Comparison of ENCODE assay signal across 8 cellular contexts in genomic region chr2:47402805-47403691, GRCh38. TPM values are rescaled to one million over a fixed set of nuclear protein-coding genes. Genes with fewer than 3 reads are reported as not detected.
A peak's percentile ranks its signal among the peaks of the same experiment; 100 is the strongest.
DNase-seq lines count a peak whose midpoint lies in the region; ATAC-seq and TF ChIP-seq lines count a peak whose summit lies in the region.

MSH2 (plus strand) TSS chr2:47403156; CDS start chr2:47403192, 36 bp downstream.

- peaks cover 30% of the 10 kb centered on the region for H3K36me3 Mint-ChIP-seq in type B pancreatic cell

- no peaks in the 10 kb centered on the region for H3K36me3 ChIP-seq in adrenal gland (replicated peaks in 1 of 2)
- H3K36me3 ChIP-seq in heart left ventricle: peaks cover 0 to under 1% (median 0%) of the 10 kb centered on the region in 9 donors

- peak within 1 kb of the TSS; percentile 97 for H3K4me3 Mint-ChIP-seq in type B pancreatic cell

- ATAC-seq in HG02870 (IDR thresholded peaks at IDR 0.05; ENCODE audit: unreplicated experiment) (peak; percentile 88), heart left ventricle (peak; percentile 97 to 99 (median 99))

- intact Hi-C loops in adrenal gland (cut with DNase I) (no loop called here), heart left ventricle (cut with DNase I) (no loop called here)

- 0 to 1% (median 0%) methylated on average over 8 to 78 of the region's 78 CpGs for whole genome bisulfite sequencing in adrenal gland, 4 donors
- 0 to 1% (median 0%) methylated on average over 24 to 78 of the region's 78 CpGs for WGBS in heart left ventricle, 4 donors

- DNase-seq in GM13977 (ENCODE audit: low spot score) (peak; percentile 97), NCI-H146 treated with DMSO at 0.1 percent for 48 hours (lab: John Stamatoyannopoulos, UW; ENCODE audit: unreplicated experiment) (peak; percentile 97), T-helper 1 cell (peak; percentile 81 to 95 (median 82)), adrenal gland (peak; percentile 89 to 96 (median 92)), heart left ventricle (peak; percentile 92 to 96 (median 94)), pons (ENCODE audit: low spot score) (peak; percentile 87), type B pancreatic cell (ENCODE audit: extremely low spot score, unreplicated experiment) (peak; percentile 90)

- peaks cover 5% of the 10 kb centered on the region for H3K9me3 Mint-ChIP-seq in type B pancreatic cell

- H3K4me1 ChIP-seq in adrenal gland (replicated peaks in 1 of 2): peaks cover 11 to 13% of the 10 kb centered on the region in 2 donors
- peaks cover 0 to 21% (median 11%) of the 10 kb centered on the region in 12 donors for H3K4me1 ChIP-seq in heart left ventricle

- no peaks in the 10 kb centered on the region for H3K27me3 Mint-ChIP-seq in type B pancreatic cell

- H3K27ac Mint-ChIP-seq in type B pancreatic cell: peak within 1 kb of the TSS; percentile 97

- peak within 1 kb of the TSS in 3 of 5 donors; percentile 24 to 56 (median 42) for H3K27ac ChIP-seq in adrenal gland
- H3K27ac ChIP-seq in heart left ventricle: peak within 1 kb of the TSS in 11 of 12 donors; percentile 21 to 75 (median 63)

- H3K27me3 ChIP-seq in adrenal gland (no peaks in the 10 kb centered on the region), heart left ventricle (no peaks in the 10 kb centered on the region)

- H3K4me3 ChIP-seq in adrenal gland: peak within 1 kb of the TSS; percentile 38 to 84 (median 76)
- H3K4me3 ChIP-seq in heart left ventricle: peak within 1 kb of the TSS; percentile 71 to 98 (median 90)

- peaks cover 19% of the 10 kb centered on the region for H3K4me1 Mint-ChIP-seq in type B pancreatic cell (ENCODE audit: unreplicated experiment)

- H3K9me3 ChIP-seq in adrenal gland (replicated peaks in 1 of 3) (no peaks in the 10 kb centered on the region), heart left ventricle (no peaks in the 10 kb centered on the region)

- TF ChIP-seq CTCF in GM13977 (IDR thresholded peaks at IDR 0.05; ENCODE audit: extremely low read depth, insufficient read depth, missing control alignments) (no peak), adrenal gland (IDR thresholded peaks at IDR 0.05) (no peak), heart left ventricle (IDR thresholded peaks at IDR 0.05) (no peak), type B pancreatic cell (conservative IDR thresholded peaks at IDR 0.05) (no peak)

- no peak for TF ChIP-seq POLR2A in adrenal gland (IDR thresholded peaks at IDR 0.05)
- peak in 1 of 2 donors; percentile 56 for TF ChIP-seq POLR2A in heart left ventricle (IDR thresholded peaks at IDR 0.05)

- in situ Hi-C loops in GM13977 (cut with MboI; ENCODE audit: low pct_unique_long_range_greater_than_20kb, low sequenced_read_pairs, unreplicated experiment): no loop called here

RNA-seq across cellular contexts. Expression of gene MSH2, which starts in this region (rescaled TPM):
- total RNA-seq in adrenal gland: 10 to 100 TPM in 5 of 8 donors, 1 to 10 TPM in 3; 8.0 to 23.9 (median 11.9) TPM
- polyA plus RNA-seq in adrenal gland: 10 to 100 TPM in 1 of 3 donors, 1 to 10 TPM in 2; 3.9 to 18.0 (median 4.9) TPM
- 10 to 100 TPM in 7 of 9 donors, 1 to 10 TPM in 2; 7.7 to 19.0 (median 13.2) TPM for total RNA-seq in heart left ventricle
- 10 to 100 TPM in 1 of 2 donors, 1 to 10 TPM in 1; 4.4 to 11.4 TPM for polyA plus RNA-seq in heart left ventricle
- 32.5 and 53.3 TPM in 2 replicates for total RNA-seq in type B pancreatic cell (ENCODE audit: low replicate concordance)

Comparison
In these comparisons a context has a peak if more than half of its experiments do, and no peak if none do; other contexts are left out.
1. Peak in every context shown above with its lines: DNase-seq, ATAC-seq, H3K4me3 ChIP-seq and H3K27ac ChIP-seq.